Comparison of ENCODE assay signal across 11 cellular contexts in the genomic region with DNA sequence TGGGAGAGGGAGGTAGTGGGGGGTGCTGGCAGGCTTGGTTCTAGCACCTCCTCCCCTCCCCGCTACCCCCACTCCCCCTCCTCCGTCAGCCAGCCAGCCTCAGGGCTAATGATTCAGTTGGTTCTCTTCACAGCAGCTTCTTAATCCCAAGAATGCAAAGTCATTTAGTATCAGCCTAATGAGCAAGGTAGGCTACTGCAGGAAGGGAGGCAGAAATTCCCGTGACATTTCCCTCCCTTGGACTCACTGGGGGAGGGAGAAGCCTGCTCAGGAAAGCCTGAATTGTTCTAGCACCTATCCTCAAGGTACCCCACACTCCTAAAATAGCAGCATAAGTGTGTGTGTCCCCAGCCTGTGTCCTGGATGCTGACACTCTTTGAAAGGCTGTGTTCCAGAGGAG. TPM values are rescaled to one million over a fixed set of nuclear protein-coding genes. Genes with fewer than 3 reads are reported as not detected.
DNase-seq lines count a peak whose midpoint lies in the region; ATAC-seq, FAIRE-seq and TF ChIP-seq lines count a peak whose summit lies in the region.
"Had no signal": no experiment of that assay in that cellular context is flagged by ENCODE, and none has a peak within 500 bp of the region (broad histone marks: within the 10 kb centered on the region; RNA-seq: fewer than 3 reads in every experiment).

No MANE protein-coding gene starts in this region.

- 14% methylated on average over 1 of the region's 3 CpGs for WGBS in A549 (ENCODE audit: missing lambda C conversion rate)

- DNase-seq in A549 (ENCODE audit: low read depth in 1 of 2, low spot score in 1 of 2) (peak in 1 of 2 experiments; percentile 16), germinal center (ENCODE audit: low spot score) (no peak), occipital lobe (lab: John Stamatoyannopoulos, UW) (no peak)
- no peak for DNase-seq in activated naive CD8-positive, alpha-beta T cell treated with anti-CD3 and anti-CD28 coated beads for 36 hours
- DNase-seq: activated CD8-positive, alpha-beta memory T cell treated with anti-CD3 and anti-CD28 coated beads, Interleukin-2, amount 50 U/mL, for 48 hours; C1 segment of cervical spinal cord had no signal

- no peak for TF ChIP-seq RAD21 in A549 (conservative IDR thresholded peaks at IDR 0.05 in 1 of 2, IDR thresholded peaks at IDR 0.05 in 1 of 2)

- TF ChIP-seq EP300 in A549 (IDR thresholded peaks at IDR 0.05), result no peak

- H3K27ac ChIP-seq in A549 (peak overlapping the region; percentile 43 to 68; a peak in 4 of 6 replicates), HEK293 (ENCODE audit: extremely low read depth, low read depth, low read length) (no peak overlapping the region), iPS-20b (ENCODE audit: low read length) (peak overlapping the region; percentile 49)

- H3K4me1 ChIP-seq in A549 (peaks cover 15% of the 10 kb centered on the region), HEK293 (ENCODE audit: control insufficient read depth, insufficient read depth, low read length) (no peaks in the 10 kb centered on the region), iPS-20b (ENCODE audit: insufficient read depth, low read length) (peaks cover 18% of the 10 kb centered on the region)

- H3K27me3 ChIP-seq in iPS-20b (ENCODE audit: insufficient read depth, low read length), result no peaks in the 10 kb centered on the region

- ATAC-seq in A549, result peak; percentile 12 to 17; a peak in 2 of 6 replicates
- ATAC-seq in GM18867 (IDR thresholded peaks at IDR 0.05; ENCODE audit: unreplicated experiment), result no peak
- ATAC-seq in HG03520 (IDR thresholded peaks at IDR 0.05; ENCODE audit: unreplicated experiment), result no peak

- H3K4me3 Mint-ChIP-seq in activated naive CD8-positive, alpha-beta T cell treated with anti-CD3 and anti-CD28 coated beads for 36 hours, result no peak overlapping the region

- peak overlapping the region; percentile 49 for H3K4me2 ChIP-seq in A549

- peak overlapping the region; percentile 29; the same call in 1 of the 2 replicates for H3K9ac ChIP-seq in iPS-20b (ENCODE audit: low read depth, low read length)

- POLR2A ChIA-PET in A549 (lab: Yijun Ruan, JAX), result no interaction called here
- POLR2A ChIA-PET in HEK293 (lab: Yijun Ruan, JAX), result no interaction called here

- H3K27me3 Mint-ChIP-seq in activated naive CD8-positive, alpha-beta T cell treated with anti-CD3 and anti-CD28 coated beads for 36 hours, result no peaks in the 10 kb centered on the region

- TF ChIP-seq CTCF in A549 (IDR thresholded peaks at IDR 0.05), result no peak
- TF ChIP-seq CTCF in HEK293 (tag by site-specific recombination; IDR thresholded peaks at IDR 0.05), result no peak

- H3K4me3 ChIP-seq in A549, result no peak overlapping the region
- no peak overlapping the region for H3K4me3 ChIP-seq in HEK293 (ENCODE audit: low read depth, low read length)
- no peak overlapping the region for H3K4me3 ChIP-seq in iPS-20b (ENCODE audit: low read length)

- H3K27ac Mint-ChIP-seq in activated naive CD8-positive, alpha-beta T cell treated with anti-CD3 and anti-CD28 coated beads for 36 hours, result peak overlapping the region; percentile 81

- no peak for FAIRE-seq in A549 (lab: Jason Lieb, UNC)
- FAIRE-seq: endothelial cell of umbilical vein had no signal

- peaks cover 59% of the 10 kb centered on the region for H3K4me1 Mint-ChIP-seq in activated naive CD8-positive, alpha-beta T cell treated with anti-CD3 and anti-CD28 coated beads for 36 hours

- H3K36me3 Mint-ChIP-seq in activated naive CD8-positive, alpha-beta T cell treated with anti-CD3 and anti-CD28 coated beads for 36 hours, result peaks cover 19% of the 10 kb centered on the region

- no peak for TF ChIP-seq POLR2A in A549 (IDR thresholded peaks at IDR 0.05; ENCODE audit: low read length)

- no peaks in the 10 kb centered on the region for H3K9me3 Mint-ChIP-seq in activated naive CD8-positive, alpha-beta T cell treated with anti-CD3 and anti-CD28 coated beads for 36 hours

- H3K9me3 ChIP-seq in A549, result no peaks in the 10 kb centered on the region
- H3K9me3 ChIP-seq in HEK293 (ENCODE audit: control insufficient read depth, insufficient read depth, low read depth, low read length), result no peaks in the 10 kb centered on the region
- no peaks in the 10 kb centered on the region for H3K9me3 ChIP-seq in iPS-20b (ENCODE audit: insufficient read depth, low read depth, low read length)

- H3K36me3 ChIP-seq in HEK293 (ENCODE audit: control insufficient read depth in 2 of 2, insufficient read depth in 1 of 2, low read length in 2 of 2) (no peaks in the 10 kb centered on the region), iPS-20b (ENCODE audit: insufficient read depth, low read depth, low read length) (no peaks in the 10 kb centered on the region)

- CTCF ChIA-PET in A549 (lab: Yijun Ruan, JAX) (no interaction called here), HEK293 (lab: Yijun Ruan, JAX) (no interaction called here)

TF ChIP-seq in A549, 52 proteins besides CTCF, POLR2A, EP300 and RAD21:
- TF ChIP-seq CHD4 (IDR thresholded peaks at IDR 0.05; ENCODE audit: borderline replicate concordance) (no peak), JUN (IDR thresholded peaks at IDR 0.05) (no peak), BHLHE40 (IDR thresholded peaks at IDR 0.05; ENCODE audit: low read depth, low read length) (no peak), CBX2 (IDR thresholded peaks at IDR 0.05; ENCODE audit: borderline replicate concordance, low read depth) (no peak)

TF ChIP-seq in HEK293, 187 proteins besides CTCF, POLR2A, EP300 and RAD21:
- TF ChIP-seq, protein P1, sequence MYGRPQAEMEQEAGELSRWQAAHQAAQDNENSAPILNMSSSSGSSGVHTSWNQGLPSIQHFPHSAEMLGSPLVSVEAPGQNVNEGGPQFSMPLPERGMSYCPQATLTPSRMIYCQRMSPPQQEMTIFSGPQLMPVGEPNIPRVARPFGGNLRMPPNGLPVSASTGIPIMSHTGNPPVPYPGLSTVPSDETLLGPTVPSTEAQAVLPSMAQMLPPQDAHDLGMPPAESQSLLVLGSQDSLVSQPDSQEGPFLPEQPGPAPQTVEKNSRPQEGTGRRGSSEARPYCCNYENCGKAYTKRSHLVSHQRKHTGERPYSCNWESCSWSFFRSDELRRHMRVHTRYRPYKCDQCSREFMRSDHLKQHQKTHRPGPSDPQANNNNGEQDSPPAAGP (tag by site-specific recombination; IDR thresholded peaks at IDR 0.05), result 0 out of 2 replicates have a peak, but pooled peaks have one; percentile 28
- no peak for TF ChIP-seq ZNF629 (tag by site-specific recombination; IDR thresholded peaks at IDR 0.05)

RNA-seq across cellular contexts. Expression of a gene that starts 29.8 kb away (rescaled TPM):
- 47.0 and 59.1 TPM in 2 replicates for polyA plus RNA-seq in A549 (2011; rRNA removed)
- polyA plus RNA-seq in A549 (2012; cell fraction: cytosol; rRNA removed), result 49.6 and 70.1 TPM in 2 replicates
- polyA plus RNA-seq in A549 (2012; cell fraction: nucleus; rRNA removed), result 57.5 and 66.3 TPM in 2 replicates
- polyA plus RNA-seq in A549 (2017; fragmentation: RNase III; extraction: RNeasy Plus Mini Kit Qiagen cat#74134 plus additional on column Dnase treatment), result 42.7 to 46.2 TPM (median 42.9 TPM) in 3 replicates
- 173 and 199 TPM in 2 replicates for polyA minus RNA-seq in A549 (2011; rRNA and poly(A)+ RNA removed)
- total RNA-seq in activated naive CD8-positive, alpha-beta T cell treated with anti-CD3 and anti-CD28 coated beads for 36 hours, result 10 to 100 TPM; 87.0 to 87.4 TPM
- 24.3 TPM for total RNA-seq in occipital lobe

Comparison
In these comparisons a context has a peak if more than half of its experiments do, and no peak if none do; other contexts are left out.
1. ATAC-seq: peak in A549 (2 of 2); none in GM18867 (single experiment) and HG03520 (single experiment).